ENCODE assay signal across 27 cellular contexts in genomic region chr1:201141418-201141817, GRCh38. TPM values are rescaled to one million over a fixed set of nuclear protein-coding genes. Genes with fewer than 3 reads are reported as not detected.
"Had no signal": no experiment of that assay in that cellular context is flagged by ENCODE, and none has a peak within 500 bp of the region (broad histone marks: within the 10 kb centered on the region; RNA-seq: fewer than 3 reads in every experiment).

No MANE protein-coding gene starts in this region.

- ATAC-seq: activated T-cell treated with anti-CD3 and anti-CD28 coated beads, Interleukin-2, amount 50 U/mL, for 72 hours had no signal

- H3K27ac ChIP-seq: adrenal gland, Peyer's patch, RWPE1 had no signal

- H3K27ac Mint-ChIP-seq: activated B cell treated with CpG ODN at 0.5 μM for 24 hours; activated CD4-positive, alpha-beta memory T cell treated with anti-CD3 and anti-CD28 coated beads for 36 hours; activated CD4-positive, alpha-beta T cell treated with anti-CD3 and anti-CD28 coated beads, Interleukin-2, amount 10 ng/mL, durations not matched to agents 24 days and 14 days; activated naive CD8-positive, alpha-beta T cell treated with anti-CD3 and anti-CD28 coated beads, Interleukin-2, amount 10 ng/mL, durations not matched to agents 7 days and 5 days; activated T-cell treated with anti-CD3 and anti-CD28 coated beads, Interleukin-2, amount 50 U/mL, for 72 hours; activated T-helper 2 cell treated with anti-CD3 and anti-CD28 coated beads, Interferon-gamma antibody, Interleukin-2, Interleukin-4, amounts not matched to agents 10 μg/mL and 5 μg/mL and 100 μg/mL, durations not matched to agents 14 hours and 24 hours and 36 hours; T-helper 1 cell treated with Interleukin-12 subunit alpha and Interleukin-12 subunit beta and Interleukin-4 antibody, amounts not matched to agents 30 μg/mL and 1 μg/mL, for 36 hours had no signal

- H3K27me3 ChIP-seq: adrenal gland, Peyer's patch had no signal

- H3K9me3 ChIP-seq: adrenal gland, Peyer's patch had no signal

- H3K4me3 Mint-ChIP-seq: activated B cell treated with CpG ODN at 0.5 μM for 24 hours; activated CD4-positive, alpha-beta memory T cell treated with anti-CD3 and anti-CD28 coated beads for 36 hours; activated CD4-positive, alpha-beta T cell treated with anti-CD3 and anti-CD28 coated beads, Interleukin-2, amount 10 ng/mL, durations not matched to agents 24 days and 14 days; activated naive CD8-positive, alpha-beta T cell treated with anti-CD3 and anti-CD28 coated beads, Interleukin-2, amount 10 ng/mL, durations not matched to agents 7 days and 5 days; activated T-cell treated with anti-CD3 and anti-CD28 coated beads, Interleukin-2, amount 50 U/mL, for 72 hours; T-helper 1 cell treated with Interleukin-12 subunit alpha and Interleukin-12 subunit beta and Interleukin-4 antibody, amounts not matched to agents 30 μg/mL and 1 μg/mL, for 36 hours had no signal

- H3K4me3 ChIP-seq: adrenal gland, Peyer's patch had no signal

- H3K4me1 ChIP-seq: Peyer's patch had no signal

- H3K9me3 Mint-ChIP-seq: activated B cell treated with CpG ODN at 0.5 μM for 24 hours; activated CD4-positive, alpha-beta memory T cell treated with anti-CD3 and anti-CD28 coated beads for 36 hours; activated CD4-positive, alpha-beta T cell treated with anti-CD3 and anti-CD28 coated beads, Interleukin-2, amount 10 ng/mL, durations not matched to agents 24 days and 14 days; activated naive CD8-positive, alpha-beta T cell treated with anti-CD3 and anti-CD28 coated beads, Interleukin-2, amount 10 ng/mL, durations not matched to agents 7 days and 5 days; activated T-cell treated with anti-CD3 and anti-CD28 coated beads, Interleukin-2, amount 50 U/mL, for 72 hours; activated T-helper 2 cell treated with anti-CD3 and anti-CD28 coated beads, Interferon-gamma antibody, Interleukin-2, Interleukin-4, amounts not matched to agents 10 μg/mL and 5 μg/mL and 100 μg/mL, durations not matched to agents 14 hours and 24 hours and 36 hours; T-helper 1 cell treated with Interleukin-12 subunit alpha and Interleukin-12 subunit beta and Interleukin-4 antibody, amounts not matched to agents 30 μg/mL and 1 μg/mL, for 36 hours had no signal

- H3K4me1 Mint-ChIP-seq: activated CD4-positive, alpha-beta T cell treated with anti-CD3 and anti-CD28 coated beads, Interleukin-2, amount 10 ng/mL, durations not matched to agents 24 days and 14 days; activated naive CD8-positive, alpha-beta T cell treated with anti-CD3 and anti-CD28 coated beads, Interleukin-2, amount 10 ng/mL, durations not matched to agents 7 days and 5 days had no signal

- H3K27me3 Mint-ChIP-seq: activated B cell treated with CpG ODN at 0.5 μM for 24 hours; activated CD4-positive, alpha-beta memory T cell treated with anti-CD3 and anti-CD28 coated beads for 36 hours; activated CD4-positive, alpha-beta T cell treated with anti-CD3 and anti-CD28 coated beads, Interleukin-2, amount 10 ng/mL, durations not matched to agents 24 days and 14 days; activated naive CD8-positive, alpha-beta T cell treated with anti-CD3 and anti-CD28 coated beads, Interleukin-2, amount 10 ng/mL, durations not matched to agents 7 days and 5 days had no signal

- DNase-seq: activated B cell treated with CpG ODN at 0.5 μM for 24 hours; activated CD4-positive, alpha-beta memory T cell treated with anti-CD3 and anti-CD28 coated beads for 36 hours; activated CD4-positive, alpha-beta T cell treated with anti-CD3 and anti-CD28 coated beads for 1 hour; activated CD4-positive, alpha-beta T cell treated with anti-CD3 and anti-CD28 coated beads, Interleukin-2, amount 10 ng/mL, durations not matched to agents 24 days and 14 days; activated CD8-positive, alpha-beta memory T cell treated with anti-CD3 and anti-CD28 coated beads for 24 hours; activated gamma-delta T cell treated with Interleukin-2 at 50 U/mL for 16 hours; activated naive CD4-positive, alpha-beta T cell treated with anti-CD3 and anti-CD28 coated beads, Interleukin-2, amount 50 U/mL, for 16 hours; activated naive CD8-positive, alpha-beta T cell treated with anti-CD3 and anti-CD28 coated beads, Interleukin-2, amount 10 ng/mL, durations not matched to agents 7 days and 5 days; activated T-cell treated with anti-CD3 and anti-CD28 coated beads, Interleukin-2, amount 50 U/mL, for 72 hours; adrenal gland; anterior cingulate cortex; KG1; NCI-H1048; NCI-H146; NCI-H187 treated with DMSO at 0.1 percent for 48 hours; NCI-H2081 treated with DMSO at 0.1 percent for 48 hours; NCI-H446; NCI-H524; Peyer's patch; SHP77 had no signal

RNA-seq across cellular contexts. Expression of gene ASCL5, which starts 14.4 kb away (rescaled TPM):
- total RNA-seq: activated B cell treated with CpG ODN at 0.5 μM for 24 hours; activated CD4-positive, alpha-beta memory T cell treated with anti-CD3 and anti-CD28 coated beads for 36 hours; activated CD4-positive, alpha-beta T cell treated with anti-CD3 and anti-CD28 coated beads, Interleukin-2, amount 10 ng/mL, durations not matched to agents 24 days and 14 days; activated naive CD8-positive, alpha-beta T cell treated with anti-CD3 and anti-CD28 coated beads, Interleukin-2, amount 10 ng/mL, durations not matched to agents 7 days and 5 days; activated T-helper 2 cell treated with anti-CD3 and anti-CD28 coated beads, Interferon-gamma antibody, Interleukin-2, Interleukin-4, amounts not matched to agents 10 μg/mL and 5 μg/mL and 100 μg/mL, durations not matched to agents 14 hours and 24 hours and 36 hours; adrenal gland; cardiac septum; LHCN-M2; M059J; Peyer's patch; SK-MEL-5 had no signal

RNA-seq across cellular contexts. Expression of gene CACNA1S, which starts 29.2 kb away (rescaled TPM):
- total RNA-seq: activated B cell treated with CpG ODN at 0.5 μM for 24 hours; activated CD4-positive, alpha-beta memory T cell treated with anti-CD3 and anti-CD28 coated beads for 36 hours; activated CD4-positive, alpha-beta T cell treated with anti-CD3 and anti-CD28 coated beads, Interleukin-2, amount 10 ng/mL, durations not matched to agents 24 days and 14 days; activated naive CD8-positive, alpha-beta T cell treated with anti-CD3 and anti-CD28 coated beads, Interleukin-2, amount 10 ng/mL, durations not matched to agents 7 days and 5 days; activated T-cell treated with anti-CD3 and anti-CD28 coated beads, Interleukin-2, amount 50 U/mL, for 72 hours; activated T-helper 2 cell treated with anti-CD3 and anti-CD28 coated beads, Interferon-gamma antibody, Interleukin-2, Interleukin-4, amounts not matched to agents 10 μg/mL and 5 μg/mL and 100 μg/mL, durations not matched to agents 14 hours and 24 hours and 36 hours; M059J; Peyer's patch; SK-MEL-5 had no signal

RNA-seq across cellular contexts. Expression of gene IGFN1, which starts 49.2 kb away (rescaled TPM):
- total RNA-seq: activated B cell treated with CpG ODN at 0.5 μM for 24 hours; activated CD4-positive, alpha-beta memory T cell treated with anti-CD3 and anti-CD28 coated beads for 36 hours; activated CD4-positive, alpha-beta T cell treated with anti-CD3 and anti-CD28 coated beads, Interleukin-2, amount 10 ng/mL, durations not matched to agents 24 days and 14 days; activated naive CD8-positive, alpha-beta T cell treated with anti-CD3 and anti-CD28 coated beads, Interleukin-2, amount 10 ng/mL, durations not matched to agents 7 days and 5 days; activated T-helper 2 cell treated with anti-CD3 and anti-CD28 coated beads, Interferon-gamma antibody, Interleukin-2, Interleukin-4, amounts not matched to agents 10 μg/mL and 5 μg/mL and 100 μg/mL, durations not matched to agents 14 hours and 24 hours and 36 hours; M059J; Peyer's patch had no signal
